1 cellular context compared by ENCODE assay signal in the genomic region with DNA sequence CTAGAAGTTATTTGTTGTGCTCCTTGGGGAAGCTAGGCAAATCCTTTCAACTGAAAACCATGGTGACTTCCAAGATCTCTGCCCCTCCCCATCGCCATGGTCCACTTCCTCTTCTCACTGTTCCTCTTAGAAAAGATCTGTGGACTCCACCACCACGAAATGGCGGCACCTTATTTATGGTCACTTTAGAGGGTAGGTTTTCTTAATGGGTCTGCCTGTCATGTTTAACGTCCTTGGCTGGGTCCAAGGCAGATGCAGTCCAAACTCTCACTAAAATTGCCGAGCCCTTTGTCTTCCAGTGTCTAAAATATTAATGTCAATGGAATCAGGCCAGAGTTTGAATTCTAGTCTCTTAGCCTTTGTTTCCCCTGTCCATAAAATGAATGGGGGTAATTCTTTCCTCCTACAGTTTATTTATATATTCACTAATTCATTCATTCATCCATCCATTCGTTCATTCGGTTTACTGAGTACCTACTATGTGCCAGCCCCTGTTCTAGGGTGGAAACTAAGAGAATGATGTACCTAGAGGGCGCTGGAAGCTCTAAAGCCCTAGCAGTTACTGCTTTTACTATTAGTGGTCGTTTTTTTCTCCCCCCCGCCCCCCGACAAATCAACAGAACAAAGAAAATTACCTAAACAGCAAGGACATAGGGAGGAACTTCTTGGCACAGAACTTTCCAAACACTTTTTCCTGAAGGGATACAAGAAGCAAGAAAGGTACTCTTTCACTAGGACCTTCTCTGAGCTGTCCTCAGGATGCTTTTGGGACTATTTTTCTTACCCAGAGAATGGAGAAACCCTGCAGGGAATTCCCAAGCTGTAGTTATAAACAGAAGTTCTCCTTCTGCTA.
TF ChIP-seq lines count a peak whose summit lies in the region.

No MANE protein-coding gene starts in this region.

TF ChIP-seq in GM12878, 131 proteins besides CTCF, POLR2A, EP300 and RAD21 (continued from another document and continues in another):
- TF ChIP-seq, protein P1, sequence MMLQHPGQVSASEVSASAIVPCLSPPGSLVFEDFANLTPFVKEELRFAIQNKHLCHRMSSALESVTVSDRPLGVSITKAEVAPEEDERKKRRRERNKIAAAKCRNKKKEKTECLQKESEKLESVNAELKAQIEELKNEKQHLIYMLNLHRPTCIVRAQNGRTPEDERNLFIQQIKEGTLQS (IDR thresholded peaks at IDR 0.05; ENCODE audit: borderline replicate concordance, extremely low read depth, low read depth, low read length) = no peak
- no peak for TF ChIP-seq HDAC6 (IDR thresholded peaks at IDR 0.05; ENCODE audit: unreplicated experiment)
- TF ChIP-seq JUNB (IDR thresholded peaks at IDR 0.05) = no peak
- no peak for TF ChIP-seq YBX1 (IDR thresholded peaks at IDR 0.05)
- TF ChIP-seq KDM1A (IDR thresholded peaks at IDR 0.05; ENCODE audit: borderline replicate concordance) = no peak
- peak; percentile 44; the same call in 1 of the 2 replicates for TF ChIP-seq FOXM1 (IDR thresholded peaks at IDR 0.05; ENCODE audit: low read depth, low read length)
- peak; percentile 85 for TF ChIP-seq MTA3 (IDR thresholded peaks at IDR 0.05; ENCODE audit: borderline replicate concordance, low read length)
- peak; percentile 99 for TF ChIP-seq SPI1 (IDR thresholded peaks at IDR 0.05; ENCODE audit: borderline replicate concordance, insufficient read depth, low read depth, low read length)
- TF ChIP-seq BCL11A (IDR thresholded peaks at IDR 0.05; ENCODE audit: low read depth, low read length) = no peak
- no peak for TF ChIP-seq NRF1 (conservative IDR thresholded peaks at IDR 0.05; ENCODE audit: low read depth, low read length)
- peak in 1 of 2 experiments; percentile 21; a peak in 1 of 4 replicates for TF ChIP-seq ETV6 (conservative IDR thresholded peaks at IDR 0.05 in 1 of 2, IDR thresholded peaks at IDR 0.05 in 1 of 2; ENCODE audit: borderline replicate concordance in 1 of 2, low read depth in 1 of 2)
- no peak for TF ChIP-seq NR2C1 (IDR thresholded peaks at IDR 0.05)
- TF ChIP-seq, protein P2, sequence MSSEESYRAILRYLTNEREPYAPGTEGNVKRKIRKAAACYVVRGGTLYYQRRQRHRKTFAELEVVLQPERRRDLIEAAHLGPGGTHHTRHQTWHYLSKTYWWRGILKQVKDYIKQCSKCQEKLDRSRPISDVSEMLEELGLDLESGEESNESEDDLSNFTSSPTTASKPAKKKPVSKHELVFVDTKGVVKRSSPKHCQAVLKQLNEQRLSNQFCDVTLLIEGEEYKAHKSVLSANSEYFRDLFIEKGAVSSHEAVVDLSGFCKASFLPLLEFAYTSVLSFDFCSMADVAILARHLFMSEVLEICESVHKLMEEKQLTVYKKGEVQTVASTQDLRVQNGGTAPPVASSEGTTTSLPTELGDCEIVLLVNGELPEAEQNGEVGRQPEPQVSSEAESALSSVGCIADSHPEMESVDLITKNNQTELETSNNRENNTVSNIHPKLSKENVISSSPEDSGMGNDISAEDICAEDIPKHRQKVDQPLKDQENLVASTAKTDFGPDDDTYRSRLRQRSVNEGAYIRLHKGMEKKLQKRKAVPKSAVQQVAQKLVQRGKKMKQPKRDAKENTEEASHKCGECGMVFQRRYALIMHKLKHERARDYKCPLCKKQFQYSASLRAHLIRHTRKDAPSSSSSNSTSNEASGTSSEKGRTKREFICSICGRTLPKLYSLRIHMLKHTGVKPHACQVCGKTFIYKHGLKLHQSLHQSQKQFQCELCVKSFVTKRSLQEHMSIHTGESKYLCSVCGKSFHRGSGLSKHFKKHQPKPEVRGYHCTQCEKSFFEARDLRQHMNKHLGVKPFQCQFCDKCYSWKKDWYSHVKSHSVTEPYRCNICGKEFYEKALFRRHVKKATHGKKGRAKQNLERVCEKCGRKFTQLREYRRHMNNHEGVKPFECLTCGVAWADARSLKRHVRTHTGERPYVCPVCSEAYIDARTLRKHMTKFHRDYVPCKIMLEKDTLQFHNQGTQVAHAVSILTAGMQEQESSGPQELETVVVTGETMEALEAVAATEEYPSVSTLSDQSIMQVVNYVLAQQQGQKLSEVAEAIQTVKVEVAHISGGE (CRISPR knock-in tag; IDR thresholded peaks at IDR 0.05) = peak; percentile 12; the same call in 1 of the 2 replicates
- TF ChIP-seq SMAD5 (IDR thresholded peaks at IDR 0.05; ENCODE audit: low read depth) = peak; percentile 42; the same call in 1 of the 2 replicates
- TF ChIP-seq MTA2 (IDR thresholded peaks at IDR 0.05; ENCODE audit: low read depth) = 0 out of 2 replicates have a peak, but pooled peaks have one; percentile 36
- TF ChIP-seq ZNF622 (IDR thresholded peaks at IDR 0.05) = no peak
- TF ChIP-seq RCOR1 (conservative IDR thresholded peaks at IDR 0.05; ENCODE audit: low read depth, low read length) = no peak
- peak; percentile 50; the same call in 1 of the 2 replicates for TF ChIP-seq NBN (IDR thresholded peaks at IDR 0.05)
- no peak for TF ChIP-seq TCF3 (IDR thresholded peaks at IDR 0.05; ENCODE audit: borderline replicate concordance, insufficient read depth, low read depth, low read length)
- TF ChIP-seq ZNF217 (IDR thresholded peaks at IDR 0.05) = peak; percentile 96
- TF ChIP-seq YY1 (IDR thresholded peaks at IDR 0.05; ENCODE audit: low read depth, low read length) = peak; percentile 95
- peak; percentile 51 for TF ChIP-seq RFX5 (IDR thresholded peaks at IDR 0.05; ENCODE audit: low read depth, low read length)
- TF ChIP-seq GABPA (IDR thresholded peaks at IDR 0.05; ENCODE audit: low read depth) = no peak
- TF ChIP-seq ZNF24 (IDR thresholded peaks at IDR 0.05) = peak; percentile 99
- peak; percentile 76; the same call in 1 of the 2 replicates for TF ChIP-seq BACH1 (IDR thresholded peaks at IDR 0.05; ENCODE audit: borderline replicate concordance)
- no peak for TF ChIP-seq SUPT20H (IDR thresholded peaks at IDR 0.05; ENCODE audit: borderline replicate concordance, control insufficient read depth, low read depth, low read length)
- TF ChIP-seq CBX5 (IDR thresholded peaks at IDR 0.05; ENCODE audit: low read depth) = 0 out of 2 replicates have a peak, but pooled peaks have one; percentile 50
- no peak for TF ChIP-seq FOS (IDR thresholded peaks at IDR 0.05; ENCODE audit: borderline replicate concordance, extremely low read depth, insufficient read length)
- TF ChIP-seq PAX5 (IDR thresholded peaks at IDR 0.05; ENCODE audit: borderline replicate concordance, low read depth, low read length) = peak; percentile 72; the same call in 1 of the 2 replicates
- TF ChIP-seq EGR1 (IDR thresholded peaks at IDR 0.05; ENCODE audit: borderline replicate concordance in 1 of 2, low read depth in 2 of 2, low read length in 2 of 2) = no peak
- no peak for TF ChIP-seq ASH2L (IDR thresholded peaks at IDR 0.05; ENCODE audit: borderline replicate concordance, low read depth)
- no peak for TF ChIP-seq ZNF274 (IDR thresholded peaks at IDR 0.05; ENCODE audit: insufficient read depth, insufficient read length)
- TF ChIP-seq SMARCA5 (IDR thresholded peaks at IDR 0.05) = peak; percentile 60
- no peak for TF ChIP-seq HCFC1 (IDR thresholded peaks at IDR 0.05; ENCODE audit: low read length)
- no peak for TF ChIP-seq CHD4 (IDR thresholded peaks at IDR 0.05)
- TF ChIP-seq, protein P3, sequence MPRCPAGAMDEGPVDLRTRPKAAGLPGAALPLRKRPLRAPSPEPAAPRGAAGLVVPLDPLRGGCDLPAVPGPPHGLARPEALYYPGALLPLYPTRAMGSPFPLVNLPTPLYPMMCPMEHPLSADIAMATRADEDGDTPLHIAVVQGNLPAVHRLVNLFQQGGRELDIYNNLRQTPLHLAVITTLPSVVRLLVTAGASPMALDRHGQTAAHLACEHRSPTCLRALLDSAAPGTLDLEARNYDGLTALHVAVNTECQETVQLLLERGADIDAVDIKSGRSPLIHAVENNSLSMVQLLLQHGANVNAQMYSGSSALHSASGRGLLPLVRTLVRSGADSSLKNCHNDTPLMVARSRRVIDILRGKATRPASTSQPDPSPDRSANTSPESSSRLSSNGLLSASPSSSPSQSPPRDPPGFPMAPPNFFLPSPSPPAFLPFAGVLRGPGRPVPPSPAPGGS (IDR thresholded peaks at IDR 0.05; ENCODE audit: borderline replicate concordance, insufficient read depth, low read depth, low read length, poor library complexity, severe bottlenecking) = peak; percentile 46
- TF ChIP-seq TAF1 (IDR thresholded peaks at IDR 0.05; ENCODE audit: borderline replicate concordance, low read depth, low read length) = peak; percentile 59; the same call in 1 of the 2 replicates
- TF ChIP-seq CUX1 (IDR thresholded peaks at IDR 0.05; ENCODE audit: insufficient replicate concordance, low read depth, low read length) = no peak
- no peak for TF ChIP-seq HDAC2 (IDR thresholded peaks at IDR 0.05)
- TF ChIP-seq SREBF2 (IDR thresholded peaks at IDR 0.05; ENCODE audit: low read length) = no peak
- no peak for TF ChIP-seq CHD2 (IDR thresholded peaks at IDR 0.05; ENCODE audit: borderline replicate concordance, low read depth, low read length)
- TF ChIP-seq SP1 (IDR thresholded peaks at IDR 0.05; ENCODE audit: low read depth, low read length) = no peak
- peak; percentile 66 for TF ChIP-seq ATF2 (IDR thresholded peaks at IDR 0.05; ENCODE audit: low read length)
- TF ChIP-seq, protein P4, sequence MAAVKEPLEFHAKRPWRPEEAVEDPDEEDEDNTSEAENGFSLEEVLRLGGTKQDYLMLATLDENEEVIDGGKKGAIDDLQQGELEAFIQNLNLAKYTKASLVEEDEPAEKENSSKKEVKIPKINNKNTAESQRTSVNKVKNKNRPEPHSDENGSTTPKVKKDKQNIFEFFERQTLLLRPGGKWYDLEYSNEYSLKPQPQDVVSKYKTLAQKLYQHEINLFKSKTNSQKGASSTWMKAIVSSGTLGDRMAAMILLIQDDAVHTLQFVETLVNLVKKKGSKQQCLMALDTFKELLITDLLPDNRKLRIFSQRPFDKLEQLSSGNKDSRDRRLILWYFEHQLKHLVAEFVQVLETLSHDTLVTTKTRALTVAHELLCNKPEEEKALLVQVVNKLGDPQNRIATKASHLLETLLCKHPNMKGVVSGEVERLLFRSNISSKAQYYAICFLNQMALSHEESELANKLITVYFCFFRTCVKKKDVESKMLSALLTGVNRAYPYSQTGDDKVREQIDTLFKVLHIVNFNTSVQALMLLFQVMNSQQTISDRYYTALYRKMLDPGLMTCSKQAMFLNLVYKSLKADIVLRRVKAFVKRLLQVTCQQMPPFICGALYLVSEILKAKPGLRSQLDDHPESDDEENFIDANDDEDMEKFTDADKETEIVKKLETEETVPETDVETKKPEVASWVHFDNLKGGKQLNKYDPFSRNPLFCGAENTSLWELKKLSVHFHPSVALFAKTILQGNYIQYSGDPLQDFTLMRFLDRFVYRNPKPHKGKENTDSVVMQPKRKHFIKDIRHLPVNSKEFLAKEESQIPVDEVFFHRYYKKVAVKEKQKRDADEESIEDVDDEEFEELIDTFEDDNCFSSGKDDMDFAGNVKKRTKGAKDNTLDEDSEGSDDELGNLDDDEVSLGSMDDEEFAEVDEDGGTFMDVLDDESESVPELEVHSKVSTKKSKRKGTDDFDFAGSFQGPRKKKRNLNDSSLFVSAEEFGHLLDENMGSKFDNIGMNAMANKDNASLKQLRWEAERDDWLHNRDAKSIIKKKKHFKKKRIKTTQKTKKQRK (IDR thresholded peaks at IDR 0.05; ENCODE audit: low read depth, low read length) = no peak
- no peak; a peak in 1 of 4 replicates for TF ChIP-seq CEBPB (IDR thresholded peaks at IDR 0.05; ENCODE audit: borderline replicate concordance in 1 of 2, low read depth in 2 of 2, low read length in 2 of 2)
- no peak for TF ChIP-seq ESRRA (IDR thresholded peaks at IDR 0.05; ENCODE audit: low read length)
